Comparison of ENCODE assay signal across 27 cellular contexts in the genomic region with DNA sequence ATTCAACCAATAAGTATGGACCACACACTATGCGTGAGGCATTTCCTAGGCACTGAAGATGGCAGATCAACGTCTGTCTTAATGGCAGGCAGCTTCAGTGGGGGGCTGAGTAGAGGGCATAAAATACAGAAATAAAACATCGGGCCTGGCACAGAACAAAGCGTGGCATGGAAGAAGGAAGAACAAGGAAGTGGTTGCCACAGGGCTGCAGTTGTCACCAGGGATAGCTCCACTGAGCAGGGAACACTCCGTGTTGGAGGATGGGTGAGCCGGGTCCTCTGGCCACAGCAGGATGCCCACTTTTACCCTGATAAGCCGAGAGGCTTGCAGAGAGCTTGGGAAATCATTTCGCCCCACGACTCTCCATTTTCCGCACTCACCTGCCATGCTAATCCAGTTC. TPM values are rescaled to one million over a fixed set of nuclear protein-coding genes. Genes with fewer than 3 reads are reported as not detected.
DNase-seq lines count a peak whose midpoint lies in the region; ATAC-seq and TF ChIP-seq lines count a peak whose summit lies in the region.
"Had no signal": no experiment of that assay in that cellular context is flagged by ENCODE, and none has a peak within 500 bp of the region (broad histone marks: within the 10 kb centered on the region; RNA-seq: fewer than 3 reads in every experiment).

No MANE protein-coding gene starts in this region.

- H3K27ac Mint-ChIP-seq in T-helper 17 cell, result peak overlapping the region; percentile 19
- H3K27ac Mint-ChIP-seq in naive thymus-derived CD4-positive, alpha-beta T cell, result peak overlapping the region in 6 of 9 donors; percentile 45 to 89 (median 72)
- H3K27ac Mint-ChIP-seq: CD8-positive, alpha-beta T cell had no signal

- H3K36me3 ChIP-seq in left ventricle myocardium inferior (peaks cover 18% of the 10 kb centered on the region), aorta (ENCODE audit: control insufficient read depth in 1 of 2, insufficient read depth in 2 of 2, low read length in 1 of 2) (no peaks in the 10 kb centered on the region)
- peaks cover 0 to 10% (median 0%) of the 10 kb centered on the region in 3 experiments for H3K36me3 ChIP-seq in naive thymus-derived CD4-positive, alpha-beta T cell (ENCODE audit: control insufficient read depth in 2 of 3, insufficient read depth in 3 of 3, low read length in 3 of 3)

- no peaks in the 10 kb centered on the region for H3K27me3 Mint-ChIP-seq in T-helper 17 cell
- H3K27me3 Mint-ChIP-seq in naive thymus-derived CD4-positive, alpha-beta T cell, result no peaks in the 10 kb centered on the region

- H3K9me3 Mint-ChIP-seq in naive thymus-derived CD4-positive, alpha-beta T cell, result peaks cover 0 to 3% (median 0%) of the 10 kb centered on the region in 11 donors
- H3K9me3 Mint-ChIP-seq: CD8-positive, alpha-beta T cell had no signal

- H3K4me3 ChIP-seq in left ventricle myocardium inferior (no peak overlapping the region), aorta (ENCODE audit: low read length in 2 of 2) (no peak overlapping the region)
- H3K4me3 ChIP-seq in naive thymus-derived CD4-positive, alpha-beta T cell (ENCODE audit: low read length), result no peak overlapping the region
- H3K4me3 ChIP-seq: A549, GM12878, SJCRH30 had no signal

- intact Hi-C loops in left ventricle myocardium inferior (cut with micrococcal nuclease) (no loop called here), Right ventricle myocardium inferior (cut with DNase I) (no loop called here), aorta (cut with DNase I) (no loop called here)
- intact Hi-C loops in naive thymus-derived CD4-positive, alpha-beta T cell (cut with micrococcal nuclease), result no loop called here

- H3K4me1 ChIP-seq in left ventricle myocardium inferior (peaks cover 76% of the 10 kb centered on the region), aorta (ENCODE audit: control insufficient read depth in 1 of 2, insufficient read depth in 2 of 2, low read length in 2 of 2) (no peaks in the 10 kb centered on the region)
- H3K4me1 ChIP-seq in naive thymus-derived CD4-positive, alpha-beta T cell (ENCODE audit: control insufficient read depth in 2 of 2, insufficient read depth in 2 of 2, low read length in 2 of 2), result peaks cover 5 to 46% of the 10 kb centered on the region in 2 donors
- H3K4me1 ChIP-seq: A549 had no signal

- H3K4me1 Mint-ChIP-seq in T-helper 17 cell, result peaks cover 29% of the 10 kb centered on the region
- peaks cover 41 to 96% (median 69%) of the 10 kb centered on the region in 7 donors for H3K4me1 Mint-ChIP-seq in naive thymus-derived CD4-positive, alpha-beta T cell

- no peak for ATAC-seq in Right ventricle myocardium inferior
- ATAC-seq in T-helper 17 cell, result no peak
- ATAC-seq in naive thymus-derived CD4-positive, alpha-beta T cell, result no peak
- ATAC-seq in aorta (ENCODE audit: low FRiP score), result no peak
- ATAC-seq: A549; CD8-positive, alpha-beta T cell; GM12878; SK-N-SH treated with all-trans-retinoic acid at 6 μM for 48 hours had no signal

- H3K27ac ChIP-seq in left ventricle myocardium inferior (replicated peaks) (peak overlapping the region; percentile 42), aorta (ENCODE audit: low read depth in 1 of 2, low read length in 2 of 2) (no peak overlapping the region)
- no peak overlapping the region for H3K27ac ChIP-seq in naive thymus-derived CD4-positive, alpha-beta T cell (ENCODE audit: low read depth, low read length)
- H3K27ac ChIP-seq: A549, HL-60, SJCRH30 had no signal

- H3K9me3 ChIP-seq in left ventricle myocardium inferior (replicated peaks) (no peaks in the 10 kb centered on the region), T-helper 17 cell (ENCODE audit: control insufficient read depth, low read length, poor library complexity, severe bottlenecking) (no peaks in the 10 kb centered on the region), aorta (ENCODE audit: control insufficient read depth, low read length) (no peaks in the 10 kb centered on the region)
- no peaks in the 10 kb centered on the region for H3K9me3 ChIP-seq in naive thymus-derived CD4-positive, alpha-beta T cell (ENCODE audit: control insufficient read depth in 2 of 3, low read length in 3 of 3)
- H3K9me3 ChIP-seq: A549, SJCRH30 had no signal

- DNase-seq in left ventricle myocardium inferior, result no peak
- no peak for DNase-seq in Right ventricle myocardium inferior (ENCODE audit: missing footprints)
- DNase-seq in T-helper 17 cell, result no peak
- no peak for DNase-seq in naive thymus-derived CD4-positive, alpha-beta T cell
- DNase-seq in NCI-H524 treated with DMSO at 0.1 percent for 48 hours (lab: John Stamatoyannopoulos, UW), result no peak
- no peak for DNase-seq in aorta
- no peak for DNase-seq in NCI-H1048 (lab: John Stamatoyannopoulos, UW)
- DNase-seq: C1 segment of cervical spinal cord; CD8-positive, alpha-beta T cell; DMS 273 treated with DMSO at 0.1 percent for 48 hours; DMS79; EL; GDM1; HCEC 1CT; NCI-H1092 treated with DMSO at 0.1 percent for 48 hours; NCI-H1436; NCI-H187; NCI-H2081 treated with DMSO at 0.1 percent for 48 hours; NCI-H2171 treated with DMSO at 0.1 percent for 48 hours; NCI-H345; NCI-H524; NCI-H774; SJCRH30 had no signal

- CTCF ChIA-PET in naive thymus-derived CD4-positive, alpha-beta T cell (lab: Charles Lee), result interaction anchor here (1.5 kb wide), 1 partner anchor 24 kb away, joined by 5 read pairs; no protein-coding TSS in a partner anchor

- H3K4me3 Mint-ChIP-seq in T-helper 17 cell, result no peak overlapping the region
- H3K4me3 Mint-ChIP-seq in naive thymus-derived CD4-positive, alpha-beta T cell, result peak overlapping the region in 1 of 10 donors; percentile 18
- H3K4me3 Mint-ChIP-seq: CD8-positive, alpha-beta T cell had no signal

- H3K36me3 Mint-ChIP-seq in T-helper 17 cell (ENCODE audit: low read depth), result peaks cover 4% of the 10 kb centered on the region
- peaks cover 7 to 14% (median 12%) of the 10 kb centered on the region in 5 donors for H3K36me3 Mint-ChIP-seq in naive thymus-derived CD4-positive, alpha-beta T cell

- POLR2A ChIA-PET in naive thymus-derived CD4-positive, alpha-beta T cell (lab: Charles Lee), result interaction anchor here (0.9 to 1.8 kb wide), 3 partner anchors 14 to 54 kb away, joined by 4 to 6 read pairs (median 4); no protein-coding TSS in a partner anchor

- TF ChIP-seq CTCF in left ventricle myocardium inferior (IDR thresholded peaks at IDR 0.05; ENCODE audit: borderline replicate concordance), result no peak

- H3K27me3 ChIP-seq in left ventricle myocardium inferior (ENCODE audit: low read depth) (no peaks in the 10 kb centered on the region), aorta (ENCODE audit: control insufficient read depth in 1 of 2, insufficient read depth in 2 of 2, low read length in 1 of 2) (no peaks in the 10 kb centered on the region)
- no peaks in the 10 kb centered on the region for H3K27me3 ChIP-seq in naive thymus-derived CD4-positive, alpha-beta T cell (ENCODE audit: control insufficient read depth in 2 of 2, insufficient read depth in 2 of 2, low read length in 2 of 2)
- H3K27me3 ChIP-seq: SJCRH30 had no signal

- WGBS in aorta, 2 donors, result 91 to 97% methylated on average over 10 of the region's 10 CpGs

RNA-seq across cellular contexts. Expression of a gene that starts 6.3 kb away (rescaled TPM):
- 48.5 TPM for total RNA-seq in left ventricle myocardium inferior
- total RNA-seq in Right ventricle myocardium inferior, result 46.3 TPM
- total RNA-seq in T-helper 17 cell, result 10 to 100 TPM; 20.2 to 29.5 TPM
- total RNA-seq in naive thymus-derived CD4-positive, alpha-beta T cell, result 10 to 100 TPM; 28.1 to 41.1 (median 31.0) TPM
- polyA plus RNA-seq in naive thymus-derived CD4-positive, alpha-beta T cell, result 10 to 100 TPM; 28.3 to 33.4 TPM
- total RNA-seq in aorta, result 10 to 100 TPM; 23.6 to 34.7 TPM
- 10 to 100 TPM; 12.5 to 18.4 TPM for polyA plus RNA-seq in aorta

RNA-seq across cellular contexts. Expression of a gene that starts 23.9 kb away (rescaled TPM):
- 0.08 TPM for total RNA-seq in left ventricle myocardium inferior
- total RNA-seq in Right ventricle myocardium inferior, result 0.05 TPM
- total RNA-seq in T-helper 17 cell, result under 1 TPM; 0.08 to 0.20 TPM
- under 1 TPM; 0.17 to 0.70 (median 0.64) TPM for total RNA-seq in naive thymus-derived CD4-positive, alpha-beta T cell
- polyA plus RNA-seq in naive thymus-derived CD4-positive, alpha-beta T cell, result not detected
- total RNA-seq in aorta, result under 1 TPM; 0.13 to 0.24 TPM
- not detected for polyA plus RNA-seq in aorta
- total RNA-seq: SJCRH30 had no signal

RNA-seq across cellular contexts. Expression of a gene that starts 56.0 kb away (rescaled TPM):
- 115 TPM for total RNA-seq in left ventricle myocardium inferior
- total RNA-seq in Right ventricle myocardium inferior, result 126 TPM
- total RNA-seq in T-helper 17 cell, result 10 to 100 TPM; 31.9 to 58.8 TPM
- total RNA-seq in naive thymus-derived CD4-positive, alpha-beta T cell, result 10 to 100 TPM; 44.6 to 84.9 (median 61.0) TPM
- 100 to 1,000 TPM; 127 to 163 TPM for polyA plus RNA-seq in naive thymus-derived CD4-positive, alpha-beta T cell
- 10 to 100 TPM; 25.1 to 28.6 TPM for total RNA-seq in aorta
- polyA plus RNA-seq in aorta, result 10 to 100 TPM; 24.3 to 33.6 TPM

RNA-seq across cellular contexts. Expression of a gene that starts 57.8 kb away (rescaled TPM):
- 21.9 TPM for total RNA-seq in left ventricle myocardium inferior
- 26.0 TPM for total RNA-seq in Right ventricle myocardium inferior
- 10 to 100 TPM; 40.5 to 45.4 TPM for total RNA-seq in T-helper 17 cell
- 10 to 100 TPM; 34.2 to 72.7 (median 58.1) TPM for total RNA-seq in naive thymus-derived CD4-positive, alpha-beta T cell
- 10 to 100 TPM; 61.3 to 81.8 TPM for polyA plus RNA-seq in naive thymus-derived CD4-positive, alpha-beta T cell
- total RNA-seq in aorta, result 10 to 100 TPM; 23.5 to 28.9 TPM
- 10 to 100 TPM; 28.2 to 69.1 TPM for polyA plus RNA-seq in aorta
